19 cellular contexts compared by ENCODE assay signal in the genomic region with DNA sequence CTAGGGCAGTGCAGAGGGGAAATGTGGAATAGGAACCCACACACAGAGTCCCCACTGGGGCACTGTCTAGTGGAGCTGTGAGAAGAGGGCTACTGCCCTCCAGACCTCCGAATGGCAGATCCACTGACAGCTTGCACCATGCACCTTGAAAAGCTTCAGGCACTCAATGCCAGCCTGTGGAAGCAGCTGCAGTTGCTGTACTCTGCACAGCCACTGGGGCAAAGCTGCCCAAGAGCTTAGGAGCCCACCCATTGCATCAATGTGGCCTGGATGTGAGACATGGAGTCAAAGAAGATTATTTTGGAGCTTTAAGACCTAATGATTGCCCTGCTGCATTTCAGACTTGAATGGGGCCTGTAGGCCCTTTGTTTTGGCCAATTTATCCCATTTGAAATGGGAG. TPM values are rescaled to one million over a fixed set of nuclear protein-coding genes. Genes with fewer than 3 reads are reported as not detected.
DNase-seq lines count a peak whose midpoint lies in the region; ATAC-seq, FAIRE-seq and TF ChIP-seq lines count a peak whose summit lies in the region.
"Had no signal": no experiment of that assay in that cellular context is flagged by ENCODE, and none has a peak within 500 bp of the region (broad histone marks: within the 10 kb centered on the region; RNA-seq: fewer than 3 reads in every experiment).

No MANE protein-coding gene starts in this region.

- TF ChIP-seq EP300 in HepG2 (IDR thresholded peaks at IDR 0.05; ENCODE audit: low read depth in 2 of 2, low read length in 2 of 2) (no peak), HepG2 (CRISPR knock-in tag; IDR thresholded peaks at IDR 0.05; ENCODE audit: borderline replicate concordance) (no peak)

- H3K9ac ChIP-seq in HepG2 (ENCODE audit: insufficient read depth, low read depth, low read length), result no peak overlapping the region
- H3K9ac ChIP-seq in Karpas-422 (ENCODE audit: low read length), result no peak overlapping the region
- no peak overlapping the region for H3K9ac ChIP-seq in endodermal cell (ENCODE audit: extremely low read depth, low read length, poor library complexity, severe bottlenecking)

- H3K9me3 Mint-ChIP-seq in endodermal cell, result peaks cover 41% of the 10 kb centered on the region
- H3K9me3 Mint-ChIP-seq in mesothelial cell of epicardium, result peaks cover 30% of the 10 kb centered on the region
- H3K9me3 Mint-ChIP-seq: CD8-positive, alpha-beta T cell had no signal

- H3K27ac ChIP-seq in HepG2 (ENCODE audit: extremely low read length, insufficient read depth, low read length), result no peak overlapping the region
- H3K27ac ChIP-seq in right lobe of liver, result no peak overlapping the region
- no peak overlapping the region for H3K27ac ChIP-seq in Karpas-422 (ENCODE audit: low read length)
- no peak overlapping the region for H3K27ac ChIP-seq in endodermal cell (ENCODE audit: low read depth, low read length)

- TF ChIP-seq CTCF in HepG2 (CRISPR knock-in tag; IDR thresholded peaks at IDR 0.05) (no peak), right lobe of liver (IDR thresholded peaks at IDR 0.05) (no peak), endodermal cell (conservative IDR thresholded peaks at IDR 0.05) (peak; percentile 17), D721Med (IDR thresholded peaks at IDR 0.05; ENCODE audit: insufficient read depth, missing control alignments) (no peak), mesothelial cell of epicardium (IDR thresholded peaks at IDR 0.05; ENCODE audit: unreplicated experiment) (no peak)

- in situ Hi-C loops in HepG2 (cut with HindIII; ENCODE audit: extremely low pct_ligation_motif_present, low pct_unique_long_range_greater_than_20kb), result no loop called here

- H3K9me2 ChIP-seq in Karpas-422 (replicated peaks; ENCODE audit: insufficient read depth, low read length), result no peaks in the 10 kb centered on the region

- no peak overlapping the region for H2AFZ ChIP-seq in HepG2 (ENCODE audit: low read length)
- H2AFZ ChIP-seq in Karpas-422 (ENCODE audit: low read length), result no peak overlapping the region
- H2AFZ ChIP-seq: GM23338 had no signal

- TF ChIP-seq POLR2A in HepG2 (IDR thresholded peaks at IDR 0.05; ENCODE audit: insufficient read depth in 1 of 2, low read depth in 2 of 2, low read length in 2 of 2) (no peak), right lobe of liver (IDR thresholded peaks at IDR 0.05) (no peak)

- DNase-seq in HepG2 (ENCODE audit: low spot score) (no peak), right lobe of liver (no peak), Karpas-422 (peak; percentile 57), endodermal cell (no peak), GF-D8 (lab: John Stamatoyannopoulos, UW) (no peak), D721Med (ENCODE audit: insufficient read length, low spot score) (no peak), mesothelial cell of epicardium (ENCODE audit: low spot score in 2 of 2, unreplicated experiment in 2 of 2) (no peak)
- DNase-seq: ACHN; CD8-positive, alpha-beta T cell; COR-L47; DMS79; EL; H7; IMR-90; KBM-7 had no signal

- H3K4me2 ChIP-seq in HepG2 (ENCODE audit: low read depth, low read length), result no peak overlapping the region
- no peak overlapping the region for H3K4me2 ChIP-seq in Karpas-422 (ENCODE audit: low read depth, low read length, poor library complexity, severe bottlenecking)
- H3K4me2 ChIP-seq: GM23338 had no signal

- intact Hi-C loops in HepG2 (cut with micrococcal nuclease; ENCODE audit: unreplicated experiment) (no loop called here), right lobe of liver (cut with DNase I) (no loop called here)

- H3K4me3 ChIP-seq in HepG2 (replicated peaks in 1 of 3; ENCODE audit: insufficient read depth in 1 of 3, low read depth in 2 of 3, low read length in 3 of 3), result no peak overlapping the region
- H3K4me3 ChIP-seq in right lobe of liver, result no peak overlapping the region
- no peak overlapping the region for H3K4me3 ChIP-seq in Karpas-422 (ENCODE audit: low read length)
- H3K4me3 ChIP-seq in endodermal cell (ENCODE audit: low read length), result no peak overlapping the region
- H3K4me3 ChIP-seq: GM23338 had no signal

- H3K27me3 ChIP-seq in HepG2 (ENCODE audit: control insufficient read depth in 1 of 2, insufficient read depth in 2 of 2, low read length in 2 of 2) (no peaks in the 10 kb centered on the region), right lobe of liver (no peaks in the 10 kb centered on the region), Karpas-422 (ENCODE audit: low read length) (peaks cover 3% of the 10 kb centered on the region; the same call in 1 of the 2 replicates), endodermal cell (ENCODE audit: control insufficient read depth, insufficient read depth, low read length, poor library complexity, severe bottlenecking) (peaks cover under 1% of the 10 kb centered on the region)

- H3K79me2 ChIP-seq in HepG2 (ENCODE audit: insufficient read depth, low read length) (no peaks in the 10 kb centered on the region), Karpas-422 (ENCODE audit: low read length) (no peaks in the 10 kb centered on the region)

- H3K27me3 Mint-ChIP-seq in endodermal cell (ENCODE audit: insufficient read depth) (peaks cover 17% of the 10 kb centered on the region), mesothelial cell of epicardium (ENCODE audit: low read depth) (peaks cover 19% of the 10 kb centered on the region)

- no peak overlapping the region for H3K27ac Mint-ChIP-seq in endodermal cell
- H3K27ac Mint-ChIP-seq in mesothelial cell of epicardium, result no peak overlapping the region
- H3K27ac Mint-ChIP-seq: CD14-positive monocyte; CD8-positive, alpha-beta T cell; GM23338 had no signal

- 0 out of 2 replicates have a peak, but pooled peaks cover 6% of the 10 kb centered on the region for H3K4me1 ChIP-seq in HepG2 (ENCODE audit: insufficient read depth, low read length)
- H3K4me1 ChIP-seq in right lobe of liver, result no peaks in the 10 kb centered on the region
- H3K4me1 ChIP-seq in Karpas-422 (ENCODE audit: low read length), result no peaks in the 10 kb centered on the region
- no peaks in the 10 kb centered on the region for H3K4me1 ChIP-seq in endodermal cell (ENCODE audit: control insufficient read depth, insufficient read depth, low read length)

- H3K4me3 Mint-ChIP-seq in endodermal cell (no peak overlapping the region), mesothelial cell of epicardium (no peak overlapping the region)
- H3K4me3 Mint-ChIP-seq: CD14-positive monocyte; CD8-positive, alpha-beta T cell; GM23338 had no signal

- CTCF ChIA-PET in HepG2 (lab: Yijun Ruan, JAX; ENCODE audit: low intra/inter-chr PET ratio, low total read pairs), result no interaction called here

- no TSS peak for BruUV-seq in HepG2 (replicated peaks; lab: Mats Ljungman, UMichigan)

- ATAC-seq in HepG2 (peak; percentile 89), right lobe of liver (no peak)
- ATAC-seq: CD8-positive, alpha-beta T cell; GM23338 had no signal

- FAIRE-seq in HepG2 (lab: Jason Lieb, UNC), result no peak
- no peak for FAIRE-seq in D721Med (lab: Jason Lieb, UNC)
- FAIRE-seq: G401.6 had no signal

- TF ChIP-seq RAD21 in HepG2 (CRISPR knock-in tag; IDR thresholded peaks at IDR 0.05), result no peak

- no CpG with 5 or more reads among the region's 1 CpG for WGBS in HepG2 (ENCODE audit: low lambda C conversion rate)
- no CpG with 5 or more reads among the region's 1 CpG for WGBS in right lobe of liver (ENCODE audit: insufficient coverage, low coverage, low lambda C conversion rate, missing lambda C conversion rate)
- WGBS in endodermal cell (ENCODE audit: insufficient coverage in 1 of 2, insufficient read length in 1 of 2), 2 experiments, result 86 to 100% methylated on average over 1 of the region's 1 CpG

- peaks cover 7% of the 10 kb centered on the region for H3K36me3 Mint-ChIP-seq in endodermal cell (ENCODE audit: low read depth)
- H3K36me3 Mint-ChIP-seq in mesothelial cell of epicardium, result peaks cover 3% of the 10 kb centered on the region
- H3K36me3 Mint-ChIP-seq: CD8-positive, alpha-beta T cell had no signal

- POLR2A ChIA-PET in HepG2 (lab: Yijun Ruan, JAX), result no interaction called here

- H3K4me1 Mint-ChIP-seq in endodermal cell, result no peaks in the 10 kb centered on the region
- no peaks in the 10 kb centered on the region for H3K4me1 Mint-ChIP-seq in mesothelial cell of epicardium
- H3K4me1 Mint-ChIP-seq: CD14-positive monocyte had no signal

- 0 out of 2 replicates have a peak, but pooled peaks cover 6% of the 10 kb centered on the region for H3K9me3 ChIP-seq in HepG2 (ENCODE audit: low read length)
- no peaks in the 10 kb centered on the region for H3K9me3 ChIP-seq in right lobe of liver
- H3K9me3 ChIP-seq in Karpas-422 (ENCODE audit: low read length), result no peaks in the 10 kb centered on the region
- H3K9me3 ChIP-seq in endodermal cell (ENCODE audit: control insufficient read depth, low read length), result peaks cover 24% of the 10 kb centered on the region

- H3K36me3 ChIP-seq in HepG2 (replicated peaks in 1 of 2; ENCODE audit: control insufficient read depth in 1 of 2, insufficient read depth in 2 of 2, low read length in 2 of 2), result no peaks in the 10 kb centered on the region
- no peaks in the 10 kb centered on the region for H3K36me3 ChIP-seq in right lobe of liver
- H3K36me3 ChIP-seq in Karpas-422 (ENCODE audit: insufficient read depth, low read length), result no peaks in the 10 kb centered on the region
- H3K36me3 ChIP-seq in endodermal cell (ENCODE audit: control insufficient read depth, insufficient read depth, low read length), result no peaks in the 10 kb centered on the region

- no peaks in the 10 kb centered on the region for H4K20me1 ChIP-seq in HepG2 (ENCODE audit: insufficient read depth, low read length)
- H4K20me1 ChIP-seq in Karpas-422 (ENCODE audit: insufficient read depth, low read depth, low read length), result no peaks in the 10 kb centered on the region

RNA-seq across cellular contexts. Expression of a gene that starts 21.7 kb away (rescaled TPM):
- 10.4 and 11.7 TPM in 2 replicates for total RNA-seq in HepG2 (2016; rRNA removed; fragmentation: Illumina TruSeq; extraction: Trizol)
- total RNA-seq in HepG2 (2016; cell fraction: cytosol; rRNA removed; fragmentation: Illumina TruSeq; extraction: Trizol; ENCODE audit: low read depth), result 7.1 and 8.3 TPM in 2 replicates
- total RNA-seq in HepG2 (2016; cell fraction: insoluble cytoplasmic fraction; rRNA removed; fragmentation: Illumina TruSeq; extraction: Trizol), result 7.7 and 11.4 TPM in 2 replicates
- 8.7 and 9.6 TPM in 2 replicates for total RNA-seq in HepG2 (2016; cell fraction: membrane; rRNA removed; fragmentation: Illumina TruSeq; extraction: Trizol)
- 17.4 and 18.0 TPM in 2 replicates for total RNA-seq in HepG2 (2016; cell fraction: nucleus; rRNA removed; fragmentation: Illumina TruSeq; extraction: Trizol)
- polyA plus RNA-seq in HepG2 (2011; rRNA removed), result 3.6 and 4.3 TPM in 2 replicates
- polyA plus RNA-seq in HepG2 (2011; cell fraction: cytosol; rRNA removed), result 2.3 and 3.2 TPM in 2 replicates
- 11.4 and 12.1 TPM in 2 replicates for polyA plus RNA-seq in HepG2 (2011; cell fraction: nucleus; rRNA removed)
- polyA plus RNA-seq in HepG2 (2012), result 3.7 and 5.3 TPM in 2 replicates
- 5.2 and 5.3 TPM in 2 replicates for polyA plus RNA-seq in HepG2 (2016; cell fraction: cytosol; fragmentation: Illumina TruSeq; extraction: Trizol; ENCODE audit: low read depth)
- 8.0 and 9.8 TPM in 2 replicates for polyA plus RNA-seq in HepG2 (2016; cell fraction: insoluble cytoplasmic fraction; fragmentation: Illumina TruSeq; extraction: Trizol; ENCODE audit: low read depth)
- polyA plus RNA-seq in HepG2 (2016; cell fraction: membrane; fragmentation: Illumina TruSeq; extraction: Trizol; ENCODE audit: low read depth), result 5.3 and 5.8 TPM in 2 replicates
- 18.1 and 18.5 TPM in 2 replicates for polyA plus RNA-seq in HepG2 (2016; cell fraction: nucleus; fragmentation: Illumina TruSeq; extraction: Trizol; ENCODE audit: insufficient read depth, low read depth)
- polyA minus RNA-seq in HepG2 (2011; rRNA and poly(A)+ RNA removed; ENCODE audit: low replicate concordance), result 12.3 and 15.2 TPM in 2 replicates
- polyA minus RNA-seq in HepG2 (2011; cell fraction: cytosol; rRNA and poly(A)+ RNA removed), result 4.3 and 4.5 TPM in 2 replicates
- polyA minus RNA-seq in HepG2 (2011; cell fraction: nucleus; rRNA and poly(A)+ RNA removed), result 14.3 and 24.1 TPM in 2 replicates
- 1 to 10 TPM; 1.2 to 5.7 (median 3.1) TPM for total RNA-seq in right lobe of liver
- 57.9 and 72.4 TPM in 2 replicates for total RNA-seq in Karpas-422 (2014; rRNA removed; shearing (Covaris generic); ENCODE audit: low replicate concordance)
- total RNA-seq in endodermal cell, result 10 to 100 TPM; 50.0 to 50.5 TPM
- 26.5 TPM for polyA plus RNA-seq in endodermal cell (2013, experiment 1 of 2)
- 22.2 TPM for polyA plus RNA-seq in endodermal cell (2013, experiment 2 of 2)
- 23.1 to 24.8 TPM (median 23.7 TPM) in 3 replicates for total RNA-seq in mesothelial cell of epicardium
- polyA plus RNA-seq: BJ had no signal
